In the genomic region with DNA sequence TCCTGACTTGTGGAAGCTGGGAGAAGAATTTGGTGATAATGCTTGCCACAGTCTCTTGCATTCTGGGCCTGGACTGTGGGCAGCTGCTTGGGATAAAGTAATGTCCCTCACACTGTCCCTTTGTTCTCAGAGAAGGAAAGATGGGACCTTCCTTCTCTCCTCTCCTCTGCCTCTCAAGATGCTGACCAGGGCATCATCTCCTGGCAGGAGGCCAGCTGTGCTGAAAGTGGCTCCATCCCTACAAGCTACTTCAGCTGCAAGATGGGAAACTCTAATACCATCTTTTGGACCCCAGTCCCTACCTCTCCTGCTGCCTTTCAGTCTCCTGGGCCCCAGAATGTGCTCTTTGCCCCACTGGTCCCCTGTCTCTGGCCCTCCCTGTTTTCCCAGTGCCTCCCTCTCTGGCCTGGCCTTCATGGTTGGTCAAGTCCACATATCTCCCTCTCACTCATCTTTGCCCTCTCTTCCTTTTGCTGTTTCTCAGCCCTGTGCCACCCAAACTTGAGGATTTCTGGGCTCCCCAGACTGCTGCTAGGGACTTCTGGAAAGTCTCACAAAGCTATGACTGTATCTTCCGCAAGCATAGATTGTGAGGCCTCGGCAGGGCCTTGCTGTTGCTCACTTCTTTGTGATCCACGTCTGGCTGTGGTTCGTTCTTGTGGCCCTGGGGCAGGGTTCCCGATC, we compare ENCODE assay signal across 24 cellular contexts. TPM values are rescaled to one million over a fixed set of nuclear protein-coding genes. Genes with fewer than 3 reads are reported as not detected.
DNase-seq lines count a peak whose midpoint lies in the region; ATAC-seq, FAIRE-seq and TF ChIP-seq lines count a peak whose summit lies in the region.
"Had no signal": no experiment of that assay in that cellular context is flagged by ENCODE, and none has a peak within 500 bp of the region (broad histone marks: within the 10 kb centered on the region; RNA-seq: fewer than 3 reads in every experiment).

No MANE protein-coding gene starts in this region.

- H3K9me3 ChIP-seq in DND-41 (ENCODE audit: insufficient read depth, low read length, severe bottlenecking) (no peaks in the 10 kb centered on the region), T-helper 17 cell (ENCODE audit: control insufficient read depth, low read length, poor library complexity, severe bottlenecking) (no peaks in the 10 kb centered on the region), PC-3 (ENCODE audit: low read length) (no peaks in the 10 kb centered on the region), HepG2 (ENCODE audit: low read length) (no peaks in the 10 kb centered on the region)
- H3K9me3 ChIP-seq: BE2C had no signal

- POLR2A ChIA-PET in PC-3 (lab: Charles Lee; ENCODE audit: unreplicated experiment): no interaction called here
- POLR2A ChIA-PET in HepG2 (lab: Yijun Ruan, JAX): no interaction called here

- H3K4me2 ChIP-seq in DND-41 (ENCODE audit: insufficient read depth, low read length): no peak overlapping the region
- no peak overlapping the region for H3K4me2 ChIP-seq in PC-3 (ENCODE audit: low read length)
- no peak overlapping the region for H3K4me2 ChIP-seq in HepG2 (ENCODE audit: low read depth, low read length)

- H3K4me1 Mint-ChIP-seq in T-helper 17 cell: peaks cover 11% of the 10 kb centered on the region
- H3K4me1 Mint-ChIP-seq in activated T-cell treated with anti-CD3 and anti-CD28 coated beads, Interleukin-2, amount 50 U/mL, for 24 hours (ENCODE audit: low read depth): peaks cover 7% of the 10 kb centered on the region

- peaks cover 6% of the 10 kb centered on the region for H3K36me3 Mint-ChIP-seq in T-helper 17 cell (ENCODE audit: low read depth)
- H3K36me3 Mint-ChIP-seq in activated T-cell treated with anti-CD3 and anti-CD28 coated beads, Interleukin-2, amount 50 U/mL, for 24 hours (ENCODE audit: low read depth): no peaks in the 10 kb centered on the region
- H3K36me3 Mint-ChIP-seq: CD4-positive, CD25-positive, alpha-beta regulatory T cell; CD8-positive, alpha-beta memory T cell had no signal

- TF ChIP-seq EP300 in HepG2 (IDR thresholded peaks at IDR 0.05; ENCODE audit: low read depth in 2 of 2, low read length in 2 of 2) (no peak), HepG2 (CRISPR knock-in tag; IDR thresholded peaks at IDR 0.05; ENCODE audit: borderline replicate concordance) (no peak)

- in situ Hi-C loops in HepG2 (cut with HindIII; ENCODE audit: extremely low pct_ligation_motif_present, low pct_unique_long_range_greater_than_20kb): no loop called here

- H3K9ac ChIP-seq in DND-41 (ENCODE audit: low read depth, low read length) (no peak overlapping the region), PC-3 (ENCODE audit: low read length) (no peak overlapping the region), HepG2 (ENCODE audit: insufficient read depth, low read depth, low read length) (no peak overlapping the region)
- H3K9ac ChIP-seq: GM23248 had no signal

- H3K27ac ChIP-seq in DND-41 (ENCODE audit: low read length): no peak overlapping the region; the same call in none of the 2 replicates
- no peak overlapping the region for H3K27ac ChIP-seq in PC-3 (ENCODE audit: low read length)
- no peak overlapping the region for H3K27ac ChIP-seq in HepG2 (ENCODE audit: extremely low read length, insufficient read depth, low read length)
- H3K27ac ChIP-seq: GM23248 had no signal

- H4K20me1 ChIP-seq in DND-41 (ENCODE audit: insufficient read depth, low read length): no peaks in the 10 kb centered on the region; the same call in 1 of the 2 replicates
- no peaks in the 10 kb centered on the region for H4K20me1 ChIP-seq in PC-3 (ENCODE audit: low read length)
- H4K20me1 ChIP-seq in HepG2 (ENCODE audit: insufficient read depth, low read length): no peaks in the 10 kb centered on the region

- FAIRE-seq in HepG2 (lab: Jason Lieb, UNC): no peak
- FAIRE-seq: A204.1, D721Med, GM12878, H54, HTR-8/SVneo had no signal

- TF ChIP-seq POLR2A in HepG2 (IDR thresholded peaks at IDR 0.05; ENCODE audit: insufficient read depth in 1 of 2, low read depth in 2 of 2, low read length in 2 of 2): no peak

- no peaks in the 10 kb centered on the region for H3K9me3 Mint-ChIP-seq in activated T-cell treated with anti-CD3 and anti-CD28 coated beads, Interleukin-2, amount 50 U/mL, for 24 hours
- H3K9me3 Mint-ChIP-seq: CD8-positive, alpha-beta memory T cell had no signal

- WGBS in HepG2 (ENCODE audit: low lambda C conversion rate): 33% methylated on average over 5 of the region's 5 CpGs

- no peak overlapping the region for H3K4me3 ChIP-seq in DND-41 (ENCODE audit: low read depth in 1 of 2, low read length in 2 of 2)
- H3K4me3 ChIP-seq in PC-3 (ENCODE audit: low read length): no peak overlapping the region
- no peak overlapping the region for H3K4me3 ChIP-seq in HepG2 (replicated peaks in 1 of 3; ENCODE audit: insufficient read depth in 1 of 3, low read depth in 2 of 3, low read length in 3 of 3)
- H3K4me3 ChIP-seq: GM12878, GM23248 had no signal

- BruUV-seq in PC-3 (replicated peaks; lab: Mats Ljungman, UMichigan) (no TSS peak), HepG2 (replicated peaks; lab: Mats Ljungman, UMichigan) (no TSS peak)

- peak; percentile 5 for DNase-seq in D341Med (ENCODE audit: low spot score)
- peak; percentile 7 for DNase-seq in DND-41
- DNase-seq in T-helper 17 cell: no peak
- DNase-seq in myocyte (ENCODE audit: low read depth): peak; percentile 24
- DNase-seq in activated T-cell treated with anti-CD3 and anti-CD28 coated beads, Interleukin-2, amount 50 U/mL, for 24 hours: no peak
- no peak for DNase-seq in PC-3
- no peak for DNase-seq in HepG2 (ENCODE audit: low spot score)
- DNase-seq: ACHN; BE2C; C1 segment of cervical spinal cord; CD4-positive, CD25-positive, alpha-beta regulatory T cell; CD8-positive, alpha-beta memory T cell; COR-L47; DMS153; DMS79 treated with DMSO at 0.1 percent for 48 hours; EL; GM23248; HCEC 1CT had no signal

- no peak overlapping the region for H3K4me3 Mint-ChIP-seq in T-helper 17 cell
- H3K4me3 Mint-ChIP-seq in activated T-cell treated with anti-CD3 and anti-CD28 coated beads, Interleukin-2, amount 50 U/mL, for 24 hours: no peak overlapping the region
- H3K4me3 Mint-ChIP-seq: CD8-positive, alpha-beta memory T cell had no signal

- intact Hi-C loops in PC-3 (cut with micrococcal nuclease): no loop called here
- intact Hi-C loops in HepG2 (cut with micrococcal nuclease; ENCODE audit: unreplicated experiment): no loop called here

- H3K36me3 ChIP-seq in DND-41 (ENCODE audit: insufficient read depth, low read length) (peaks cover 71% of the 10 kb centered on the region), PC-3 (ENCODE audit: low read depth, low read length) (no peaks in the 10 kb centered on the region), HepG2 (replicated peaks in 1 of 2; ENCODE audit: control insufficient read depth in 1 of 2, insufficient read depth in 2 of 2, low read length in 2 of 2) (no peaks in the 10 kb centered on the region)
- H3K36me3 ChIP-seq: BE2C had no signal

- ATAC-seq in DND-41 (ENCODE audit: insufficient read depth, low read depth) (no peak), T-helper 17 cell (no peak), HG03280 (IDR thresholded peaks at IDR 0.05; ENCODE audit: unreplicated experiment) (no peak), PC-3 (no peak), HepG2 (no peak)
- ATAC-seq: GM12878 had no signal

- no peaks in the 10 kb centered on the region for H3F3A ChIP-seq in PC-3 (ENCODE audit: low read length, unreplicated experiment)

- H3K27me3 Mint-ChIP-seq in T-helper 17 cell: peaks cover 33% of the 10 kb centered on the region
- H3K27me3 Mint-ChIP-seq in activated T-cell treated with anti-CD3 and anti-CD28 coated beads, Interleukin-2, amount 50 U/mL, for 24 hours: peaks cover 22% of the 10 kb centered on the region

- H2AFZ ChIP-seq in DND-41 (ENCODE audit: low read depth, low read length) (no peak overlapping the region), PC-3 (ENCODE audit: low read length) (no peak overlapping the region), HepG2 (ENCODE audit: low read length) (no peak overlapping the region)
- H2AFZ ChIP-seq: GM23248 had no signal

- H3K79me2 ChIP-seq in DND-41 (ENCODE audit: insufficient read depth, low read length) (no peaks in the 10 kb centered on the region), PC-3 (ENCODE audit: low read length) (no peaks in the 10 kb centered on the region), HepG2 (ENCODE audit: insufficient read depth, low read length) (no peaks in the 10 kb centered on the region)

- H3K27ac Mint-ChIP-seq in T-helper 17 cell: peak overlapping the region; percentile 37
- no peak overlapping the region for H3K27ac Mint-ChIP-seq in activated T-cell treated with anti-CD3 and anti-CD28 coated beads, Interleukin-2, amount 50 U/mL, for 24 hours
- H3K27ac Mint-ChIP-seq: CD8-positive, alpha-beta memory T cell had no signal

- TF ChIP-seq CTCF in DND-41 (IDR thresholded peaks at IDR 0.05; ENCODE audit: borderline replicate concordance, extremely low read depth, low read length, poor library complexity, severe bottlenecking): no peak
- TF ChIP-seq CTCF in PC-3 (conservative IDR thresholded peaks at IDR 0.05; ENCODE audit: low read depth, low read length): no peak
- no peak for TF ChIP-seq CTCF in HepG2 (CRISPR knock-in tag; IDR thresholded peaks at IDR 0.05)

- TF ChIP-seq RAD21 in HepG2 (CRISPR knock-in tag; IDR thresholded peaks at IDR 0.05): no peak

- CTCF ChIA-PET in PC-3 (lab: Charles Lee) (no interaction called here), HepG2 (lab: Yijun Ruan, JAX; ENCODE audit: low intra/inter-chr PET ratio, low total read pairs) (no interaction called here)

- H3K4me1 ChIP-seq in DND-41 (ENCODE audit: insufficient read depth, low read length) (peaks cover 2% of the 10 kb centered on the region; the same call in 1 of the 2 replicates), PC-3 (ENCODE audit: insufficient read depth, low read length) (no peaks in the 10 kb centered on the region), HepG2 (ENCODE audit: insufficient read depth, low read length) (peaks cover 6% of the 10 kb centered on the region; the same call in 1 of the 2 replicates)
- H3K4me1 ChIP-seq: BE2C had no signal

- no peaks in the 10 kb centered on the region for H3K9me2 ChIP-seq in PC-3 (replicated peaks; ENCODE audit: low read length)

- H3K27me3 ChIP-seq in DND-41 (ENCODE audit: insufficient read depth, low read length, poor library complexity) (no peaks in the 10 kb centered on the region), PC-3 (ENCODE audit: low read length) (no peaks in the 10 kb centered on the region), HepG2 (ENCODE audit: control insufficient read depth in 1 of 2, insufficient read depth in 2 of 2, low read length in 2 of 2) (peaks cover 0 to 11% of the 10 kb centered on the region in 2 experiments; a peak in 3 of 5 replicates)
- H3K27me3 ChIP-seq: BE2C had no signal

RNA-seq across cellular contexts. Expression of a gene that starts 7.1 kb away (rescaled TPM):
- total RNA-seq in T-helper 17 cell (under 1 TPM in 1 of 2 donors, not detected in 1; 0.23 TPM), myocyte (not detected in 2 replicates), PC-3 (2014; rRNA removed) (not detected in 2 replicates), HepG2 (2016; rRNA removed; fragmentation: Illumina TruSeq; extraction: Trizol) (not detected in 2 replicates)
- 0.01 TPM for polyA plus RNA-seq in myocyte (2012)
- total RNA-seq in HepG2 (2016; cell fraction: cytosol; rRNA removed; fragmentation: Illumina TruSeq; extraction: Trizol; ENCODE audit: low read depth): not detected in 2 replicates
- total RNA-seq in HepG2 (2016; cell fraction: insoluble cytoplasmic fraction; rRNA removed; fragmentation: Illumina TruSeq; extraction: Trizol): not detected in 2 replicates
- total RNA-seq in HepG2 (2016; cell fraction: membrane; rRNA removed; fragmentation: Illumina TruSeq; extraction: Trizol): not detected in 2 replicates
- total RNA-seq in HepG2 (2016; cell fraction: nucleus; rRNA removed; fragmentation: Illumina TruSeq; extraction: Trizol): not detected in 2 replicates
- 0.04 TPM in 1 of 2 replicates, not detected in the other for polyA plus RNA-seq in HepG2 (2011; rRNA removed)
- not detected in 2 replicates for polyA plus RNA-seq in HepG2 (2011; cell fraction: cytosol; rRNA removed)
- not detected in 2 replicates for polyA plus RNA-seq in HepG2 (2011; cell fraction: nucleus; rRNA removed)
- not detected in 2 replicates for polyA plus RNA-seq in HepG2 (2012)
- polyA plus RNA-seq in HepG2 (2016; cell fraction: cytosol; fragmentation: Illumina TruSeq; extraction: Trizol; ENCODE audit: low read depth): not detected in 2 replicates
- polyA plus RNA-seq in HepG2 (2016; cell fraction: insoluble cytoplasmic fraction; fragmentation: Illumina TruSeq; extraction: Trizol; ENCODE audit: low read depth): not detected in 2 replicates
- polyA plus RNA-seq in HepG2 (2016; cell fraction: membrane; fragmentation: Illumina TruSeq; extraction: Trizol; ENCODE audit: low read depth): not detected in 2 replicates
- polyA plus RNA-seq in HepG2 (2016; cell fraction: nucleus; fragmentation: Illumina TruSeq; extraction: Trizol; ENCODE audit: insufficient read depth, low read depth): not detected in 2 replicates
- polyA minus RNA-seq in HepG2 (2011; rRNA and poly(A)+ RNA removed; ENCODE audit: low replicate concordance): not detected in 2 replicates
- polyA minus RNA-seq in HepG2 (2011; cell fraction: cytosol; rRNA and poly(A)+ RNA removed): not detected in 2 replicates
- not detected in 2 replicates for polyA minus RNA-seq in HepG2 (2011; cell fraction: nucleus; rRNA and poly(A)+ RNA removed)
- total RNA-seq: CD4-positive, CD25-positive, alpha-beta regulatory T cell; CD8-positive, alpha-beta memory T cell; GM23248 had no signal
- polyA plus RNA-seq: CD8-positive, alpha-beta memory T cell; GM23248 had no signal

RNA-seq across cellular contexts. Expression of a gene that starts 38.5 kb away (rescaled TPM):
- total RNA-seq in T-helper 17 cell (10 to 100 TPM; 13.0 to 18.1 TPM), myocyte (13.6 and 15.8 TPM in 2 replicates), PC-3 (2014; rRNA removed) (8.3 and 14.2 TPM in 2 replicates), HepG2 (2016; rRNA removed; fragmentation: Illumina TruSeq; extraction: Trizol) (16.6 and 27.3 TPM in 2 replicates)
- polyA plus RNA-seq in myocyte (2012): 9.7 TPM
- total RNA-seq in HepG2 (2016; cell fraction: cytosol; rRNA removed; fragmentation: Illumina TruSeq; extraction: Trizol; ENCODE audit: low read depth): 2.6 TPM in 2 replicates
- total RNA-seq in HepG2 (2016; cell fraction: insoluble cytoplasmic fraction; rRNA removed; fragmentation: Illumina TruSeq; extraction: Trizol): 18.6 and 27.9 TPM in 2 replicates
- total RNA-seq in HepG2 (2016; cell fraction: membrane; rRNA removed; fragmentation: Illumina TruSeq; extraction: Trizol): 7.0 and 7.7 TPM in 2 replicates
- 10.3 and 11.4 TPM in 2 replicates for total RNA-seq in HepG2 (2016; cell fraction: nucleus; rRNA removed; fragmentation: Illumina TruSeq; extraction: Trizol)
- 14.6 and 17.2 TPM in 2 replicates for polyA plus RNA-seq in HepG2 (2011; rRNA removed)
- polyA plus RNA-seq in HepG2 (2011; cell fraction: cytosol; rRNA removed): 12.9 and 17.7 TPM in 2 replicates
- polyA plus RNA-seq in HepG2 (2011; cell fraction: nucleus; rRNA removed): 10.4 and 11.6 TPM in 2 replicates
- 6.4 and 11.3 TPM in 2 replicates for polyA plus RNA-seq in HepG2 (2012)
- polyA plus RNA-seq in HepG2 (2016; cell fraction: cytosol; fragmentation: Illumina TruSeq; extraction: Trizol; ENCODE audit: low read depth): 2.7 and 4.1 TPM in 2 replicates
- 25.3 and 28.2 TPM in 2 replicates for polyA plus RNA-seq in HepG2 (2016; cell fraction: insoluble cytoplasmic fraction; fragmentation: Illumina TruSeq; extraction: Trizol; ENCODE audit: low read depth)
- 5.7 and 6.5 TPM in 2 replicates for polyA plus RNA-seq in HepG2 (2016; cell fraction: membrane; fragmentation: Illumina TruSeq; extraction: Trizol; ENCODE audit: low read depth)
- polyA plus RNA-seq in HepG2 (2016; cell fraction: nucleus; fragmentation: Illumina TruSeq; extraction: Trizol; ENCODE audit: insufficient read depth, low read depth): 12.6 and 13.8 TPM in 2 replicates
- 7.3 and 7.4 TPM in 2 replicates for polyA minus RNA-seq in HepG2 (2011; rRNA and poly(A)+ RNA removed; ENCODE audit: low replicate concordance)
- 4.0 and 6.9 TPM in 2 replicates for polyA minus RNA-seq in HepG2 (2011; cell fraction: cytosol; rRNA and poly(A)+ RNA removed)
- 9.0 and 12.6 TPM in 2 replicates for polyA minus RNA-seq in HepG2 (2011; cell fraction: nucleus; rRNA and poly(A)+ RNA removed)

Comparison
In these comparisons a context has a peak if more than half of its experiments do, and no peak if none do; other contexts are left out.
1. DNase-seq: peak in D341Med (single experiment), DND-41 (single experiment) and myocyte (single experiment); none in T-helper 17 cell (0 of 3), activated T-cell treated with anti-CD3 and anti-CD28 coated beads, Interleukin-2, amount 50 U/mL, for 24 hours (single experiment), PC-3 (single experiment) and HepG2 (single experiment).